In the genomic region with DNA sequence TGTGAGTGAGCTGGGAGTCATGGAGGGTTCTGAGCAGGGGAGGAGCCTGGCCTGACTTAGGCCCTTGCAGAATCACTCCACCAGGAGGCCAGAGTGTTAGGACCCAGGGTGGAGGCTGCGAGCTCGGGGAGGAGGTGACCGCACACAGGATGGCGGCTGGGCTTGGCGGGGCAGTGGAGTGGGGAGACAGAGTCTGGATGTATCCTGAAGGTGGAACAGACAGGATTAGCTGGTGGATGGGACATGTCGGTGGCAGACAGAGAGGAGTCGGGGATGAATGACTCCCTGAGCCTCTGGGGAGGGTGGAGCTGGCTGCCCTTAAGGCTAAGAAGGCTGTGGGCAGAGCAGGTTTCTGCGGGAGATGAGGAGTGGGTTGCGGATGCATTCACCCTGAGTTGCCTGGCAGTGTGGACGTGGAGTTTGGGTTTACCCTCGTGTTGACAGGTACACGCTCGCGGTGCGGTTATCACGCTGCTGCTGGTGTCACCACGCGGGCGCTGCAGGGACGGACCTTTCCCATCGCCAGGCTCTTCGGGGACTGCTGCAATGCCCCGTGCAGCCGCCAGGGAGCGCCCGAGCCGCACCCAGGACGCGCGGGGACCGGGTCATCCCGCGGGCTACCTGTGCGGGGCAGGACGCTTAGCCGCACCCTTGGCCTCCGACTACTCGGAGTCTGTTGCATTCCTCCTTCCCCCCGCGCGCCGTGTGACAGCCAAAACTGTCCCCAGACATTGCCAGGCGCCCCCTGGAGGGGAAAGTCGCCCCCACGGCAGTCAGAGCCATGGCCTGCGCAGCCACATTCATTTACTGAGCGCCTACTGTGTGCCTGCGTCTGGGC, we compare ENCODE assay signal across 8 cellular contexts. TPM values are rescaled to one million over a fixed set of nuclear protein-coding genes. Genes with fewer than 3 reads are reported as not detected.
DNase-seq lines count a peak whose midpoint lies in the region; ATAC-seq and TF ChIP-seq lines count a peak whose summit lies in the region.

No MANE protein-coding gene starts in this region.

- H3K36me3 ChIP-seq in esophagus muscularis mucosa, result no peaks in the 10 kb centered on the region

- no peaks in the 10 kb centered on the region for H3K9me3 ChIP-seq in esophagus muscularis mucosa

- intact Hi-C loops in esophagus muscularis mucosa (cut with DNase I), result loop anchor here (1.0 to 2.0 kb wide), 2 partner anchors 235 to 278 kb away; no protein-coding TSS in a partner anchor

- TF ChIP-seq POLR2A in esophagus muscularis mucosa (IDR thresholded peaks at IDR 0.05; ENCODE audit: low read depth), result no peak

- no peak for TF ChIP-seq EP300 in esophagus muscularis mucosa (IDR thresholded peaks at IDR 0.05)

- DNase-seq in GM13976 (ENCODE audit: low spot score) (peak; percentile 91), HS-5 (ENCODE audit: low read depth) (peak; percentile 52), OCI-M1 (lab: John Stamatoyannopoulos, UW) (peak; percentile 89), activated T-cell treated with anti-CD3 and anti-CD28 coated beads for 48 hours (ENCODE audit: low read depth) (peak; percentile 82), esophagus muscularis mucosa (ENCODE audit: extremely low spot score) (no peak)
- DNase-seq in natural killer cell treated with Interleukin-12 subunit alpha and Interleukin-12 subunit beta and Interleukin-15 and Interleukin-18, amount 100 ng/mL, for 72 hours (ENCODE audit: low spot score), result peak; percentile 79

- H3K4me3 ChIP-seq in esophagus muscularis mucosa, result peak overlapping the region; percentile 13 to 36 (median 30)

- WGBS in esophagus muscularis mucosa, result 36% methylated on average over 15 of the region's 48 CpGs

- peaks cover 0 to 16% (median 0%) of the 10 kb centered on the region in 4 donors for H3K27me3 ChIP-seq in esophagus muscularis mucosa

- ATAC-seq in natural killer cell treated with Interleukin-12 subunit alpha and Interleukin-12 subunit beta and Interleukin-15 and Interleukin-18, amount 100 ng/mL, for 72 hours, result peak; percentile 87 to 89

- H3K27ac ChIP-seq in 22Rv1, result no peak overlapping the region
- no peak overlapping the region for H3K27ac ChIP-seq in esophagus muscularis mucosa (replicated peaks in 1 of 4)

- peaks cover 16 to 17% of the 10 kb centered on the region in 2 donors for H3K4me1 Mint-ChIP-seq in natural killer cell treated with Interleukin-12 subunit alpha and Interleukin-12 subunit beta and Interleukin-15 and Interleukin-18, amount 100 ng/mL, for 72 hours (ENCODE audit: low read depth in 2 of 2)
- H3K4me1 Mint-ChIP-seq in stimulated activated naive CD8-positive, alpha-beta T cell treated with anti-CD3 and anti-CD28 coated beads, Interleukin-15, Interleukin-2, amounts not matched to agents 100 ng/mL and 50 ng/mL, for 24 hours (ENCODE audit: low read depth), result peaks cover 35% of the 10 kb centered on the region

- no peaks in the 10 kb centered on the region for H3K9me3 Mint-ChIP-seq in natural killer cell treated with Interleukin-12 subunit alpha and Interleukin-12 subunit beta and Interleukin-15 and Interleukin-18, amount 100 ng/mL, for 72 hours
- no peaks in the 10 kb centered on the region for H3K9me3 Mint-ChIP-seq in stimulated activated naive CD8-positive, alpha-beta T cell treated with anti-CD3 and anti-CD28 coated beads, Interleukin-15, Interleukin-2, amounts not matched to agents 100 ng/mL and 50 ng/mL, for 24 hours

- peaks cover 12 to 22% (median 16%) of the 10 kb centered on the region in 4 donors for H3K4me1 ChIP-seq in esophagus muscularis mucosa

- H3K27ac Mint-ChIP-seq in natural killer cell treated with Interleukin-12 subunit alpha and Interleukin-12 subunit beta and Interleukin-15 and Interleukin-18, amount 100 ng/mL, for 72 hours, result peak overlapping the region; percentile 9 to 81
- H3K27ac Mint-ChIP-seq in stimulated activated naive CD8-positive, alpha-beta T cell treated with anti-CD3 and anti-CD28 coated beads, Interleukin-15, Interleukin-2, amounts not matched to agents 100 ng/mL and 50 ng/mL, for 24 hours, result peak overlapping the region; percentile 76

- H3K27me3 Mint-ChIP-seq in natural killer cell treated with Interleukin-12 subunit alpha and Interleukin-12 subunit beta and Interleukin-15 and Interleukin-18, amount 100 ng/mL, for 72 hours, result peaks cover 8% of the 10 kb centered on the region in 2 donors
- H3K27me3 Mint-ChIP-seq in stimulated activated naive CD8-positive, alpha-beta T cell treated with anti-CD3 and anti-CD28 coated beads, Interleukin-15, Interleukin-2, amounts not matched to agents 100 ng/mL and 50 ng/mL, for 24 hours, result peaks cover 9% of the 10 kb centered on the region

- peak overlapping the region; percentile 54 for H3K4me3 Mint-ChIP-seq in natural killer cell treated with Interleukin-12 subunit alpha and Interleukin-12 subunit beta and Interleukin-15 and Interleukin-18, amount 100 ng/mL, for 72 hours
- H3K4me3 Mint-ChIP-seq in stimulated activated naive CD8-positive, alpha-beta T cell treated with anti-CD3 and anti-CD28 coated beads, Interleukin-15, Interleukin-2, amounts not matched to agents 100 ng/mL and 50 ng/mL, for 24 hours, result peak overlapping the region; percentile 54

- TF ChIP-seq CTCF in 22Rv1 (IDR thresholded peaks at IDR 0.05) (peak; percentile 99), GM13976 (IDR thresholded peaks at IDR 0.05; ENCODE audit: borderline replicate concordance, control extremely low read depth, extremely low read depth, insufficient read depth, missing control alignments) (peak; percentile 93), esophagus muscularis mucosa (IDR thresholded peaks at IDR 0.05) (peak in 2 of 3 experiments; percentile 98 to 99)

- peaks cover 4% of the 10 kb centered on the region for H3K36me3 Mint-ChIP-seq in natural killer cell treated with Interleukin-12 subunit alpha and Interleukin-12 subunit beta and Interleukin-15 and Interleukin-18, amount 100 ng/mL, for 72 hours
- no peaks in the 10 kb centered on the region for H3K36me3 Mint-ChIP-seq in stimulated activated naive CD8-positive, alpha-beta T cell treated with anti-CD3 and anti-CD28 coated beads, Interleukin-15, Interleukin-2, amounts not matched to agents 100 ng/mL and 50 ng/mL, for 24 hours (ENCODE audit: low read depth)

- in situ Hi-C loops in GM13976 (cut with MboI; ENCODE audit: low sequenced_read_pairs, unreplicated experiment), result loop anchor here (10.0 kb wide), 1 partner anchor 234 kb away; no protein-coding TSS in a partner anchor

RNA-seq across cellular contexts. Expression of gene PTGIS, which starts 43.0 kb away (rescaled TPM):
- 100 to 1,000 TPM; 107 to 217 (median 130) TPM for total RNA-seq in esophagus muscularis mucosa
- total RNA-seq in natural killer cell treated with Interleukin-12 subunit alpha and Interleukin-12 subunit beta and Interleukin-15 and Interleukin-18, amount 100 ng/mL, for 72 hours, result under 1 TPM in 1 of 2 donors, not detected in 1; 0.08 TPM

Comparison
In these comparisons a context has a peak if more than half of its experiments do, and no peak if none do; other contexts are left out.
1. RNA of gene PTGIS, which starts 43.0 kb away (total RNA-seq): 107 to 217 TPM in esophagus muscularis mucosa; 0.08 TPM in natural killer cell treated with Interleukin-12 subunit alpha and Interleukin-12 subunit beta and Interleukin-15 and Interleukin-18, amount 100 ng/mL, for 72 hours; every median in the first group is over 10 times any median in the second.
2. Peak in every context shown above with its lines, with median percentiles within 50 percentile points of each other: CTCF ChIP-seq.